8 cellular contexts compared by ENCODE assay signal in the genomic region with DNA sequence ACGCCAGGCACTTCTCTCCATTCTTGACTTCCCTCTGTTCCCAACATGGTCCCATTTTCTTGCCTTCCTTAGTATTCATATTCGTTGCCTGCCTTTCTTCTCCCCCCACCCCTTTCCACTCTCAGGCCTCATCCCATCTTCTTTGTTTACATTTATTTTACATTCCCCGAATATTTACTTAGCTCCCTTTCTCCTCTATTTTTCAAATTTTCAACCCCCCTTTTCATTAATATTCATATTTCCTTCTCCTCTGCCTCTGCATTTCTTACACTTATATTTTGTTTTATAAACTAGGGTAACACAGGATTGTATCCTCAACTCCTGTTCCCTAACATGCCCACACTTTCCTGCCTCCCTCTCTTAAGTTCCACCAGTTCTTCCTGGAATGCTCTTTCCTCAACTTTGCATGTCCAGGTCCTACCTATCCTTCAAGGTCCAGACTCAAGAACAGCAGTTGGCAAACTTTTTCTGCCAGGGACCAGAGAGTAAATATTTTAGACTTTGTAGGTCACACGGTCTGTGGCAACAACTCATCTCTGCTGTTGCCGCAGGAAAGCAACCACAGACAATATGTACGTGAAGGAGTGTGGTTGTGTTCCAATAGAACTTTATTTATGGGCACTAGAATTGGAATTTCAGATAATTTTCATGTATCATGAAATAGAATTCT. TPM values are rescaled to one million over a fixed set of nuclear protein-coding genes. Genes with fewer than 3 reads are reported as not detected.
DNase-seq lines count a peak whose midpoint lies in the region; ATAC-seq and TF ChIP-seq lines count a peak whose summit lies in the region.
"Had no signal": no experiment of that assay in that cellular context is flagged by ENCODE, and none has a peak within 500 bp of the region (broad histone marks: within the 10 kb centered on the region; RNA-seq: fewer than 3 reads in every experiment).

No MANE protein-coding gene starts in this region.

- H3K9ac ChIP-seq in SK-N-MC (ENCODE audit: insufficient read length) (peak overlapping the region; percentile 99), skeletal muscle satellite cell (ENCODE audit: low read depth, low read length) (peak overlapping the region; percentile 86)

- TF ChIP-seq CTCF in fibroblast of pulmonary artery (IDR thresholded peaks at IDR 0.05; ENCODE audit: low read length, missing control alignments) = no peak

- H3K36me3 ChIP-seq in HAP-1 (replicated peaks) = peaks cover 3% of the 10 kb centered on the region; the same call in 1 of the 2 replicates
- H3K36me3 ChIP-seq in SK-N-MC (ENCODE audit: insufficient read depth, low read length) = peaks cover 6% of the 10 kb centered on the region
- peaks cover 44% of the 10 kb centered on the region for H3K36me3 ChIP-seq in skeletal muscle satellite cell (ENCODE audit: insufficient read depth, low read length)

- peak overlapping the region; percentile 100 for H3K4me2 ChIP-seq in skeletal muscle satellite cell (ENCODE audit: low read length)

- DNase-seq in HAP-1 (ENCODE audit: low spot score in 2 of 2) (no peak), SK-N-MC (ENCODE audit: low read depth, low spot score) (no peak), fibroblast of pulmonary artery (ENCODE audit: low read depth) (no peak), superior temporal gyrus (ENCODE audit: extremely low spot score) (no peak)

- ATAC-seq in HG03571 (IDR thresholded peaks at IDR 0.05; ENCODE audit: unreplicated experiment) (no peak), GM18498 (IDR thresholded peaks at IDR 0.05; ENCODE audit: unreplicated experiment) (no peak)

- H3K27ac ChIP-seq in SK-N-MC = peak overlapping the region; percentile 94

- H3K9me3 ChIP-seq in HAP-1 (no peaks in the 10 kb centered on the region), SK-N-MC (ENCODE audit: low read depth, low read length) (no peaks in the 10 kb centered on the region), skeletal muscle satellite cell (replicated peaks; ENCODE audit: low read length) (no peaks in the 10 kb centered on the region)

- H3K27me3 ChIP-seq in HAP-1 (ENCODE audit: low read depth) = no peaks in the 10 kb centered on the region
- H3K27me3 ChIP-seq in skeletal muscle satellite cell (ENCODE audit: control insufficient read depth, insufficient read depth, low read length) = no peaks in the 10 kb centered on the region

- in situ Hi-C loops in HAP-1 (cut with MboI; ENCODE audit: low sequenced_read_pairs) = no loop called here

- H3K4me3 ChIP-seq in HAP-1 = peak overlapping the region; percentile 38
- peak overlapping the region; percentile 99 for H3K4me3 ChIP-seq in SK-N-MC
- peak overlapping the region; percentile 56 for H3K4me3 ChIP-seq in fibroblast of pulmonary artery (replicated peaks; ENCODE audit: low read depth, low read length)
- H3K4me3 ChIP-seq in skeletal muscle satellite cell (ENCODE audit: low read length) = peak overlapping the region; percentile 82

- H3K4me1 ChIP-seq in HAP-1 (peaks cover 34% of the 10 kb centered on the region), skeletal muscle satellite cell (ENCODE audit: control insufficient read depth, insufficient read depth, low read length) (peaks cover 29% of the 10 kb centered on the region)

RNA-seq across cellular contexts. Expression of a gene that starts 29.8 kb away (rescaled TPM):
- not detected in 2 replicates for total RNA-seq in skeletal muscle satellite cell (2012; rRNA removed)
- total RNA-seq: renal cortical epithelial cell had no signal

Comparison
In these comparisons a context has a peak if more than half of its experiments do, and no peak if none do; other contexts are left out.
1. H3K4me3 ChIP-seq: peak in every context shown above with its lines; median percentile 99 in SK-N-MC; 82 in skeletal muscle satellite cell; 56 in fibroblast of pulmonary artery; 38 in HAP-1.